In the genomic region with DNA sequence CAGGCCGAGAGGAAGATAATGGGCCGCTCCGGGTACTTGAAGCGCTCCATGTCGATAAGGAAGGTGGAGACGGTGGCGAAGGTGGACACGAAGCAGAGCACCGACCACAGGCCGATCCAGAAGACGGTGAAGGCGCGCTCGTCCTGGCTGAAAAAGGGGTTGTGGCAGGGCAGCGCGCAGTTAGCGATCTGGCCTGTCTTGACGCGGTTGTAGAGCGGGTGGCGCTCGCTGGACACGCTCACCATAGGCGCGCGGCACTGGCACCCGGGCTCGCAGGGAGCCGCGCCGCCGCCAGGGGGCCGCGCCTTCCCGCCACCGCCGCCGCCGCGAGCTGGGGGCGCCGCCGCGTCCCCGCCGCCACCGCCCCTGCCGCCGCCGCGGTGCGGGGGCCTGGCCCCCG, we compare ENCODE assay signal across 1 cellular context.
TF ChIP-seq lines count a peak whose summit lies in the region.

No MANE protein-coding gene starts in this region.

TF ChIP-seq in K562, 482 proteins besides CTCF, POLR2A, EP300 and RAD21 (continued from another document):
- TF ChIP-seq, protein P1, sequence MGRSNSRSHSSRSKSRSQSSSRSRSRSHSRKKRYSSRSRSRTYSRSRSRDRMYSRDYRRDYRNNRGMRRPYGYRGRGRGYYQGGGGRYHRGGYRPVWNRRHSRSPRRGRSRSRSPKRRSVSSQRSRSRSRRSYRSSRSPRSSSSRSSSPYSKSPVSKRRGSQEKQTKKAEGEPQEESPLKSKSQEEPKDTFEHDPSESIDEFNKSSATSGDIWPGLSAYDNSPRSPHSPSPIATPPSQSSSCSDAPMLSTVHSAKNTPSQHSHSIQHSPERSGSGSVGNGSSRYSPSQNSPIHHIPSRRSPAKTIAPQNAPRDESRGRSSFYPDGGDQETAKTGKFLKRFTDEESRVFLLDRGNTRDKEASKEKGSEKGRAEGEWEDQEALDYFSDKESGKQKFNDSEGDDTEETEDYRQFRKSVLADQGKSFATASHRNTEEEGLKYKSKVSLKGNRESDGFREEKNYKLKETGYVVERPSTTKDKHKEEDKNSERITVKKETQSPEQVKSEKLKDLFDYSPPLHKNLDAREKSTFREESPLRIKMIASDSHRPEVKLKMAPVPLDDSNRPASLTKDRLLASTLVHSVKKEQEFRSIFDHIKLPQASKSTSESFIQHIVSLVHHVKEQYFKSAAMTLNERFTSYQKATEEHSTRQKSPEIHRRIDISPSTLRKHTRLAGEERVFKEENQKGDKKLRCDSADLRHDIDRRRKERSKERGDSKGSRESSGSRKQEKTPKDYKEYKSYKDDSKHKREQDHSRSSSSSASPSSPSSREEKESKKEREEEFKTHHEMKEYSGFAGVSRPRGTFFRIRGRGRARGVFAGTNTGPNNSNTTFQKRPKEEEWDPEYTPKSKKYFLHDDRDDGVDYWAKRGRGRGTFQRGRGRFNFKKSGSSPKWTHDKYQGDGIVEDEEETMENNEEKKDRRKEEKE (IDR thresholded peaks at IDR 0.05; ENCODE audit: borderline replicate concordance in 1 of 2, control insufficient read depth in 1 of 2, low read depth in 2 of 2, low read length in 1 of 2): no peak
- TF ChIP-seq CHD1 (IDR thresholded peaks at IDR 0.05; ENCODE audit: low read length) (no peak), ZNF57 (CRISPR knock-in tag; IDR thresholded peaks at IDR 0.05) (no peak)
- TF ChIP-seq, protein P2, sequence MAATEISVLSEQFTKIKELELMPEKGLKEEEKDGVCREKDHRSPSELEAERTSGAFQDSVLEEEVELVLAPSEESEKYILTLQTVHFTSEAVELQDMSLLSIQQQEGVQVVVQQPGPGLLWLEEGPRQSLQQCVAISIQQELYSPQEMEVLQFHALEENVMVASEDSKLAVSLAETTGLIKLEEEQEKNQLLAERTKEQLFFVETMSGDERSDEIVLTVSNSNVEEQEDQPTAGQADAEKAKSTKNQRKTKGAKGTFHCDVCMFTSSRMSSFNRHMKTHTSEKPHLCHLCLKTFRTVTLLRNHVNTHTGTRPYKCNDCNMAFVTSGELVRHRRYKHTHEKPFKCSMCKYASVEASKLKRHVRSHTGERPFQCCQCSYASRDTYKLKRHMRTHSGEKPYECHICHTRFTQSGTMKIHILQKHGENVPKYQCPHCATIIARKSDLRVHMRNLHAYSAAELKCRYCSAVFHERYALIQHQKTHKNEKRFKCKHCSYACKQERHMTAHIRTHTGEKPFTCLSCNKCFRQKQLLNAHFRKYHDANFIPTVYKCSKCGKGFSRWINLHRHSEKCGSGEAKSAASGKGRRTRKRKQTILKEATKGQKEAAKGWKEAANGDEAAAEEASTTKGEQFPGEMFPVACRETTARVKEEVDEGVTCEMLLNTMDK (IDR thresholded peaks at IDR 0.05; ENCODE audit: borderline replicate concordance, insufficient read depth, low read depth, low read length, poor library complexity, severe bottlenecking): peak; percentile 80
- TF ChIP-seq, protein P3, sequence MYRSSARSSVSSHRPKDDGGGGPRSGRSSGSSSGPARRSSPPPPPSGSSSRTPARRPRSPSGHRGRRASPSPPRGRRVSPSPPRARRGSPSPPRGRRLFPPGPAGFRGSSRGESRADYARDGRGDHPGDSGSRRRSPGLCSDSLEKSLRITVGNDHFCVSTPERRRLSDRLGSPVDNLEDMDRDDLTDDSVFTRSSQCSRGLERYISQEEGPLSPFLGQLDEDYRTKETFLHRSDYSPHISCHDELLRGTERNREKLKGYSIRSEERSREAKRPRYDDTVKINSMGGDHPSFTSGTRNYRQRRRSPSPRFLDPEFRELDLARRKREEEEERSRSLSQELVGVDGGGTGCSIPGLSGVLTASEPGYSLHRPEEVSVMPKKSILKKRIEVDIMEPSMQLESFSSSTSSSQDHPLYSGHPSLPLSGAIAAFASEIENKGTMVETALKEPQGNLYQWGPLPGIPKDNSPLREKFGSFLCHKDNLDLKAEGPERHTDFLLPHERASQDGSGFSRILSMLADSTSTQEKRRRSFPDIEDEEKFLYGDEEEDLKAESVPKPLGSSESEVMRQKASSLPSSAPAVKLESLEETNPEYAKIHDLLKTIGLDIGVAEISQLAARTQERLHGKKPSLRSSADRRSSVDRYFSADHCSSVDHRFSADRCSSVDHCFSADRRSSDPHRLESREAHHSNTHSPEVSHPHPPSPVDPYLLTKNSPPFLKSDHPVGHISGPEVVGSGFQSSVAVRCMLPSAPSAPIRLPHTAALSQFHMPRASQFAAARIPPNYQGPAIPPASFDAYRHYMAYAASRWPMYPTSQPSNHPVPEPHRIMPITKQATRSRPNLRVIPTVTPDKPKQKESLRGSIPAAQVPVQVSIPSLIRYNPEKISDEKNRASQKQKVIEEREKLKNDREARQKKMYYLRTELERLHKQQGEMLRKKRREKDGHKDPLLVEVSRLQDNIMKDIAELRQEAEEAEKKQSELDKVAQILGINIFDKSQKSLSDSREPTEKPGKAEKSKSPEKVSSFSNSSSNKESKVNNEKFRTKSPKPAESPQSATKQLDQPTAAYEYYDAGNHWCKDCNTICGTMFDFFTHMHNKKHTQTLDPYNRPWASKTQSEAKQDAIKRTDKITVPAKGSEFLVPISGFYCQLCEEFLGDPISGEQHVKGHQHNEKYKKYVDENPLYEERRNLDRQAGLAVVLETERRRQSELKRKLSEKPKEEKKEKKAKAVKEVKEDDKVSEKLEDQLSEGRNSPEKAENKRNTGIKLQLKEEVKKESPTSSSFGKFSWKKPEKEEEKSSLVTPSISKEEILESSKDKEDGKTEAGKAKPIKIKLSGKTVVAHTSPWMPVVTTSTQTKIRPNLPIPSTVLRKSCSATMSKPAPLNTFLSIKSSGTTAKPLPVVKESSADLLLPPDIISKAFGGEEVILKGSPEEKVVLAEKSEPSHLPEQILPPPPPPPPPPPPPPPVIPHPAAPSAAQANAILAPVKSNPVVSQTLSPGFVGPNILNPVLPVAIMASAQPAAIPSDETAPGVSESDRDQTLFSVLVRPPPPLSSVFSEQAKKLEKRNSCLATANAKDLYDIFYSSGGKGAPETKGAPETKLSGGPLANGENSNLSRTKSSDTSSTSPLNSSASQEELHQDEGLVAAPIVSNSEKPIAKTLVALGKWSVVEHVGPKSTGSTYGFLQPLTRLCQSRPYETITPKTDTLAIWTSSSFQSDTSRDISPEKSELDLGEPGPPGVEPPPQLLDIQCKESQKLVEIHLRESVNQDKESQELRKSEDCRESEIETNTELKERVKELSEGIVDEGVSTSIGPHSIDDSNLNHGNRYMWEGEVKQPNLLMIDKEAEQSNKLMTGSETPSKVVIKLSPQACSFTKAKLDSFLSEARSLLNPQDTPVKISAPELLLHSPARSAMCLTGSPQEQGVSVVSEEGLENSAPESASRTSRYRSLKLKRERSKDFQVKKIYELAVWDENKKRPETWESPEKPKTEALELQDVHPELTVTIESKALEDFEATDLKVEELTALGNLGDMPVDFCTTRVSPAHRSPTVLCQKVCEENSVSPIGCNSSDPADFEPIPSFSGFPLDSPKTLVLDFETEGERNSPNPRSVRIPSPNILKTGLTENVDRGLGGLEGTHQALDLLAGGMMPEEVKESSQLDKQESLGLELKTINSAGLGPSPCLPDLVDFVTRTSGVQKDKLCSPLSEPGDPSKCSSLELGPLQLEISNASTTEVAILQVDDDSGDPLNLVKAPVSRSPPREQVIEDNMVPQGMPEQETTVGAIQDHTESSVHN (IDR thresholded peaks at IDR 0.05; ENCODE audit: borderline replicate concordance in 1 of 2, low read depth in 1 of 2): no peak
TF ChIP-seq in K562: peak in this region for 3.
